17 cellular contexts compared by ENCODE assay signal in genomic region chr4:85700362-85700761, GRCh38.
DNase-seq lines count a peak whose midpoint lies in the region; ATAC-seq and TF ChIP-seq lines count a peak whose summit lies in the region.
"Had no signal": no experiment of that assay in that cellular context is flagged by ENCODE, and none has a peak within 500 bp of the region (broad histone marks: within the 10 kb centered on the region; RNA-seq: fewer than 3 reads in every experiment).

No MANE protein-coding gene starts in this region.

- TF ChIP-seq CTCF in tibial nerve (IDR thresholded peaks at IDR 0.05): no peak

- H3K36me3 Mint-ChIP-seq in IgD-negative memory B cell: peaks cover 8% of the 10 kb centered on the region
- no peaks in the 10 kb centered on the region for H3K36me3 Mint-ChIP-seq in stimulated activated effector memory CD8-positive, alpha-beta T cell treated with anti-CD3 and anti-CD28 coated beads, Interleukin-12 subunit alpha, Interleukin-12 subunit beta, amount 100 ng/mL, for 72 hours

- H3K36me3 ChIP-seq in tibial nerve: no peaks in the 10 kb centered on the region

- no peak for TF ChIP-seq POLR2A in tibial nerve (IDR thresholded peaks at IDR 0.05)

- no peak for TF ChIP-seq EP300 in tibial nerve (IDR thresholded peaks at IDR 0.05)

- H3K4me1 ChIP-seq in tibial nerve: peaks cover 0 to 5% (median 4%) of the 10 kb centered on the region in 4 donors

- 72 to 77% methylated on average over 3 of the region's 3 CpGs for WGBS in tibial nerve, 2 donors

- H3K27ac Mint-ChIP-seq in IgD-negative memory B cell: peak overlapping the region; percentile 80 to 97 (median 88)
- H3K27ac Mint-ChIP-seq in stimulated activated effector memory CD8-positive, alpha-beta T cell treated with anti-CD3 and anti-CD28 coated beads, Interleukin-12 subunit alpha, Interleukin-12 subunit beta, amount 100 ng/mL, for 72 hours: no peak overlapping the region
- H3K27ac Mint-ChIP-seq: CD4-positive, alpha-beta T cell had no signal

- peaks cover 38 to 61% (median 59%) of the 10 kb centered on the region in 3 donors for H3K4me1 Mint-ChIP-seq in IgD-negative memory B cell
- no peaks in the 10 kb centered on the region for H3K4me1 Mint-ChIP-seq in stimulated activated effector memory CD8-positive, alpha-beta T cell treated with anti-CD3 and anti-CD28 coated beads, Interleukin-12 subunit alpha, Interleukin-12 subunit beta, amount 100 ng/mL, for 72 hours

- peak overlapping the region in 3 of 4 donors; percentile 56 to 65 (median 61) for H3K4me3 Mint-ChIP-seq in IgD-negative memory B cell
- H3K4me3 Mint-ChIP-seq in stimulated activated effector memory CD8-positive, alpha-beta T cell treated with anti-CD3 and anti-CD28 coated beads, Interleukin-12 subunit alpha, Interleukin-12 subunit beta, amount 100 ng/mL, for 72 hours: no peak overlapping the region
- H3K4me3 Mint-ChIP-seq: CD4-positive, alpha-beta T cell had no signal

- no peaks in the 10 kb centered on the region for H3K27me3 ChIP-seq in layer of hippocampus (ENCODE audit: control insufficient read depth, insufficient read depth, low read length)
- H3K27me3 ChIP-seq in tibial nerve: no peaks in the 10 kb centered on the region

- no peak for ATAC-seq in stimulated activated effector memory CD8-positive, alpha-beta T cell treated with anti-CD3 and anti-CD28 coated beads, Interleukin-12 subunit alpha, Interleukin-12 subunit beta, amount 100 ng/mL, for 72 hours

- no peak overlapping the region for H3K4me3 ChIP-seq in tibial nerve

- no peaks in the 10 kb centered on the region for H3K27me3 Mint-ChIP-seq in IgD-negative memory B cell
- H3K27me3 Mint-ChIP-seq: CD4-positive, alpha-beta T cell had no signal

- H3K9me3 Mint-ChIP-seq in IgD-negative memory B cell: peaks cover 6 to 12% (median 7%) of the 10 kb centered on the region in 3 donors
- H3K9me3 Mint-ChIP-seq in stimulated activated effector memory CD8-positive, alpha-beta T cell treated with anti-CD3 and anti-CD28 coated beads, Interleukin-12 subunit alpha, Interleukin-12 subunit beta, amount 100 ng/mL, for 72 hours: peaks cover 27% of the 10 kb centered on the region

- H3K9me3 ChIP-seq in tibial nerve: no peaks in the 10 kb centered on the region

- H3K27ac ChIP-seq in layer of hippocampus (ENCODE audit: low read depth, low read length) (peak overlapping the region; percentile 27), tibial nerve (peak overlapping the region in 3 of 4 donors; percentile 29 to 61 (median 41))

- peak; percentile 56 for DNase-seq in OCI-M1 (lab: John Stamatoyannopoulos, UW)
- no peak for DNase-seq in tibial nerve (ENCODE audit: low spot score in 2 of 2)
- no peak for DNase-seq in stimulated activated effector memory CD8-positive, alpha-beta T cell treated with anti-CD3 and anti-CD28 coated beads, Interleukin-12 subunit alpha, Interleukin-12 subunit beta, amount 100 ng/mL, for 72 hours (ENCODE audit: low spot score in 2 of 2)
- DNase-seq in stimulated activated CD4-positive, alpha-beta T cell treated with anti-CD3 and anti-CD28 coated beads, Interleukin-2, amount 100 ng/mL, for 48 hours: no peak
- DNase-seq in mucosa of gallbladder (ENCODE audit: low spot score): no peak
- DNase-seq: ACHN; AML-193; Calu3; CD4-positive, alpha-beta T cell; DMS53; KG1; NCI-H1092; NCI-H1694; NCI-H510A treated with DMSO at 0.1 percent for 48 hours; SHP77 treated with DMSO at 0.1 percent for 48 hours had no signal
